In genomic region chr1:37974575-37974974, GRCh38 we compare ENCODE assay signal across 13 cellular contexts.
"Had no signal": no experiment of that assay in that cellular context is flagged by ENCODE, and none has a peak within 500 bp of the region (broad histone marks: within the 10 kb centered on the region; RNA-seq: fewer than 3 reads in every experiment).

No MANE protein-coding gene starts in this region.

- H3K27ac ChIP-seq: epithelial cell of prostate, esophagus muscularis mucosa, heart right ventricle, neutrophil, ovary had no signal

- H3K4me3 ChIP-seq: esophagus muscularis mucosa, gastrocnemius medialis, heart right ventricle, lung, ovary had no signal

- H3K27me3 Mint-ChIP-seq: naive B cell had no signal

- H3K4me1 ChIP-seq: esophagus muscularis mucosa, gastrocnemius medialis, heart right ventricle had no signal

- H3K9me3 ChIP-seq: esophagus muscularis mucosa, gastrocnemius medialis, neutrophil, ovary had no signal

- DNase-seq: effector memory CD4-positive, alpha-beta T cell; gastrocnemius medialis; left ventricle myocardium superior; naive B cell; ovary; right cardiac atrium; stimulated activated CD4-positive, alpha-beta T cell treated with anti-CD3 and anti-CD28 coated beads, Interleukin-12 subunit alpha, Interleukin-12 subunit beta, amount 100 ng/mL, for 4 hours; stimulated activated naive CD4-positive, alpha-beta T cell treated with Interleukin-2 at 50 U/mL for 16 hours had no signal

- H3K27me3 ChIP-seq: esophagus muscularis mucosa, gastrocnemius medialis, heart right ventricle, neutrophil, ovary had no signal
